ENCODE assay signal across 28 cellular contexts in the genomic region with DNA sequence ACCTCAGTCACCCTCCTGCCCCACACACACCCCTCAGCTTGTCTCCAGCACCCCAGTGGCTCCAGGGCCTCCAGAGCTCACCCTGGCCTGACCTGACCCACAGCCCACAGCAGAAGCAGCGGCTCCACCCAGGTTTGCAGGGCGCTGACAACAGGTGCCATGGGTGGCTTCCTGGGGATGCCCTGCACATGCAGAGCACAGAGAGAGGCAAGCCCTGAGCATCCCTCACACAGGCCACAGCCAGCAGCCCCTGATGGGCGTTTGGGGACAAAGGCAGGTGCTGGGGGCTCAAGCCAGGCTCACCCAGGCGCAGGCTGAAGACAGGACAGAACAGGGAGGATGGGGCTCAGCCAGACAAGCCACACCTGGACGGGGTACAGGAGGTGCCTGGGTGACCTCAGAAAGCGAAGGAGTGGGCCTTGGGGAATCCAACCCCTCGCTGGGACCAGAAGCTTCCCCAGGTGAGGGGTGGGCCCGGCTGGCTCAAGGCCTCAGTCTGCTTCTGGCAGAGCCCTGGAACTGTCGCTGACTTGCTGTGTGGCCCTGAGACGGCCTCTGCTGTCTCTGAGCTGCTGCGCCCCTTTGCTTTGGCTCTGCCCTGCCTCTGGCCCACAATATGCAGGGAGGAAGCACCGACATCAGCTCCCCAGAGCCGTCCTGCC. TPM values are rescaled to one million over a fixed set of nuclear protein-coding genes. Genes with fewer than 3 reads are reported as not detected.
DNase-seq lines count a peak whose midpoint lies in the region; ATAC-seq, FAIRE-seq and TF ChIP-seq lines count a peak whose summit lies in the region.
"Had no signal": no experiment of that assay in that cellular context is flagged by ENCODE, and none has a peak within 500 bp of the region (broad histone marks: within the 10 kb centered on the region; RNA-seq: fewer than 3 reads in every experiment).

No MANE protein-coding gene starts in this region.

- H4K20me1 ChIP-seq in K562 (replicated peaks; ENCODE audit: control insufficient read depth, insufficient read depth, low read length) (no peaks in the 10 kb centered on the region), osteoblast (ENCODE audit: insufficient read depth, low read length) (no peaks in the 10 kb centered on the region)

- H3K36me3 ChIP-seq in heart right ventricle (peaks cover 0 to 96% (median 10%) of the 10 kb centered on the region in 9 donors), K562 (ENCODE audit: control insufficient read depth, insufficient read depth, low read length) (0 out of 3 replicates have a peak, but pooled peaks cover 3% of the 10 kb centered on the region), osteoblast (ENCODE audit: insufficient read depth, low read length) (no peaks in the 10 kb centered on the region)
- H3K36me3 ChIP-seq: SJSA1 had no signal

- TF ChIP-seq CTCF in heart right ventricle (IDR thresholded peaks at IDR 0.05) (no peak), K562 (IDR thresholded peaks at IDR 0.05 in 2 of 3, conservative IDR thresholded peaks at IDR 0.05 in 1 of 3; ENCODE audit: insufficient read depth in 2 of 3, low read depth in 1 of 3, low read length in 3 of 3) (no peak), osteoblast (IDR thresholded peaks at IDR 0.05; ENCODE audit: extremely low read depth, low read depth, low read length) (no peak), omental fat pad (IDR thresholded peaks at IDR 0.05) (no peak)

- WGBS in right cardiac atrium: 94% methylated on average over 13 of the region's 13 CpGs
- WGBS in heart right ventricle, 2 donors: 94 to 95% methylated on average over 13 of the region's 13 CpGs
- WGBS in K562 (ENCODE audit: insufficient coverage, low coverage, missing lambda C conversion rate): 63% methylated on average over 10 of the region's 13 CpGs

- no peak for TF ChIP-seq POLR2A in K562 (conservative IDR thresholded peaks at IDR 0.05)

- H2AFZ ChIP-seq in K562 (ENCODE audit: low read depth, low read length) (no peak overlapping the region), osteoblast (ENCODE audit: low read length) (no peak overlapping the region)
- H2AFZ ChIP-seq: PC-9 had no signal

- H3K9me3 ChIP-seq in right cardiac atrium (ENCODE audit: control insufficient read depth, low read length): no peaks in the 10 kb centered on the region
- no peaks in the 10 kb centered on the region for H3K9me3 ChIP-seq in heart right ventricle
- H3K9me3 ChIP-seq in K562 (replicated peaks; ENCODE audit: control insufficient read depth, insufficient read depth, low read depth, low read length): no peaks in the 10 kb centered on the region
- no peaks in the 10 kb centered on the region for H3K9me3 ChIP-seq in osteoblast (ENCODE audit: low read depth, low read length)
- H3K9me3 ChIP-seq: A549; BLaER1 treated with 17β-estradiol and CSF1 and Interleukin-3, amounts not matched to agents 10 nM and 100 nM; SJSA1 had no signal

- CTCF ChIA-PET in K562 (lab: Yijun Ruan, JAX; ENCODE audit: low intra/inter-chr PET ratio): no interaction called here

- peaks cover 2% of the 10 kb centered on the region for H3K4me1 ChIP-seq in right cardiac atrium (ENCODE audit: control insufficient read depth, insufficient read depth, low read length)
- peaks cover 0 to 9% (median 6%) of the 10 kb centered on the region in 9 donors for H3K4me1 ChIP-seq in heart right ventricle
- peaks cover 0 to 56% of the 10 kb centered on the region in 2 experiments; a peak in 2 of 5 replicates for H3K4me1 ChIP-seq in K562 (replicated peaks in 1 of 2; ENCODE audit: control insufficient read depth in 2 of 2, insufficient read depth in 2 of 2, low read length in 2 of 2)
- H3K4me1 ChIP-seq in osteoblast (ENCODE audit: insufficient read depth, low read length): no peaks in the 10 kb centered on the region
- H3K4me1 ChIP-seq: A549; BLaER1 treated with 17β-estradiol and CSF1 and Interleukin-3, amounts not matched to agents 10 nM and 100 nM; SJSA1 had no signal

- H3K79me2 ChIP-seq in K562 (ENCODE audit: control insufficient read depth, insufficient read depth, low read length) (no peaks in the 10 kb centered on the region), osteoblast (ENCODE audit: insufficient read depth, low read length) (no peaks in the 10 kb centered on the region)

- POLR2A ChIA-PET in K562 (lab: Yijun Ruan, JAX): interaction anchor here (0.6 to 0.8 kb wide), 4 partner anchors 13 to 1561 kb away, joined by 3 to 4 read pairs (median 4); no protein-coding TSS in a partner anchor

- H3K27ac ChIP-seq in right cardiac atrium (ENCODE audit: low read length) (no peak overlapping the region), heart right ventricle (no peak overlapping the region), K562 (ENCODE audit: extremely low read depth, low read depth, low read length) (no peak overlapping the region), osteoblast (ENCODE audit: low read depth, low read length) (no peak overlapping the region)
- H3K27ac ChIP-seq: A549; BLaER1 treated with 17β-estradiol and CSF1 and Interleukin-3, amounts not matched to agents 10 nM and 100 nM; HL-60; PC-9; SJSA1 had no signal

- no TSS peak for BruUV-seq in K562 (replicated peaks; lab: Mats Ljungman, UMichigan)

- H3K4me3 ChIP-seq in right cardiac atrium (ENCODE audit: low read length): no peak overlapping the region
- no peak overlapping the region for H3K4me3 ChIP-seq in heart right ventricle
- no peak overlapping the region for H3K4me3 ChIP-seq in K562
- no peak overlapping the region for H3K4me3 ChIP-seq in osteoblast (ENCODE audit: insufficient read depth, low read length)
- H3K4me3 ChIP-seq: A549; BLaER1 treated with 17β-estradiol and CSF1 and Interleukin-3, amounts not matched to agents 10 nM and 100 nM; PC-9; SJSA1 had no signal

- in situ Hi-C loops in K562 (cut with MboI): no loop called here

- H3K9me1 ChIP-seq in K562 (ENCODE audit: control insufficient read depth, insufficient read depth, low read length): no peaks in the 10 kb centered on the region

- H3K27me3 ChIP-seq in right cardiac atrium (ENCODE audit: control insufficient read depth, insufficient read depth): no peaks in the 10 kb centered on the region
- H3K27me3 ChIP-seq in heart right ventricle: no peaks in the 10 kb centered on the region
- H3K27me3 ChIP-seq in K562 (ENCODE audit: control insufficient read depth in 2 of 2, insufficient read depth in 2 of 2, low read length in 2 of 2): no peaks in the 10 kb centered on the region
- H3K27me3 ChIP-seq in osteoblast (ENCODE audit: insufficient read depth, low read length): no peaks in the 10 kb centered on the region
- H3K27me3 ChIP-seq: BLaER1 treated with 17β-estradiol and CSF1 and Interleukin-3, amounts not matched to agents 10 nM and 100 nM; SJSA1 had no signal

- intact Hi-C loops in right cardiac atrium (cut with DNase I): no loop called here
- intact Hi-C loops in heart right ventricle (cut with DNase I): no loop called here
- intact Hi-C loops in K562 (cut with micrococcal nuclease): no loop called here

- H3K9ac ChIP-seq in K562 (ENCODE audit: insufficient read depth in 1 of 2, low read depth in 2 of 2, low read length in 2 of 2): peak overlapping the region in 1 of 2 experiments; percentile 55; a peak in 2 of 4 replicates
- H3K9ac ChIP-seq: BLaER1 treated with 17β-estradiol and CSF1 and Interleukin-3, amounts not matched to agents 10 nM and 100 nM had no signal

- no peak for FAIRE-seq in K562 (lab: Jason Lieb, UNC)
- FAIRE-seq: A549, G401.6 had no signal

- TF ChIP-seq RAD21 in K562 (CRISPR knock-in tag; conservative IDR thresholded peaks at IDR 0.05 in 1 of 2, IDR thresholded peaks at IDR 0.05 in 1 of 2): no peak

- H3K4me2 ChIP-seq in K562 (ENCODE audit: insufficient read depth, low read length) (no peak overlapping the region), osteoblast (ENCODE audit: insufficient read depth, low read length) (no peak overlapping the region)
- H3K4me2 ChIP-seq: A549; BLaER1 treated with 17β-estradiol and CSF1 and Interleukin-3, amounts not matched to agents 10 nM and 100 nM; PC-9 had no signal

- TF ChIP-seq EP300 in K562 (IDR thresholded peaks at IDR 0.05; ENCODE audit: low read length): no peak

- ATAC-seq in right cardiac atrium (no peak), heart right ventricle (no peak), K562 (no peak), GM21390 (IDR thresholded peaks at IDR 0.05; ENCODE audit: unreplicated experiment) (no peak), GM21576 (IDR thresholded peaks at IDR 0.05; ENCODE audit: unreplicated experiment) (no peak), omental fat pad (ENCODE audit: low FRiP score) (no peak)
- ATAC-seq: HCT116, Right ventricle myocardium inferior had no signal

- DNase-seq in right cardiac atrium (peak in 2 of 3 donors; percentile 29 to 48), heart right ventricle (no peak), K562 (ENCODE audit: extremely low read depth in 1 of 4, low spot score in 3 of 4) (no peak), osteoblast (ENCODE audit: insufficient read length, low spot score, missing footprints) (peak; percentile 84), omental fat pad (ENCODE audit: low spot score) (no peak)
- DNase-seq: AML-193; CD4-positive, alpha-beta memory T cell; COR-L47; DMS53; GOT3; Karpas-422; NCI-H1105; NCI-H1436 treated with DMSO at 0.1 percent for 48 hours; NCI-H1930; NCI-H2107; NCI-H446; NCI-H524 treated with DMSO at 0.1 percent for 48 hours; NCI-H774; PC-9 had no signal

RNA-seq across cellular contexts. Expression of a gene that starts 10.6 kb away (rescaled TPM):
- total RNA-seq in right cardiac atrium (100 to 1,000 TPM; 158 to 185 (median 168) TPM), heart right ventricle (100 to 1,000 TPM; 125 to 161 (median 137) TPM), K562 (2014; rRNA removed) (224 and 280 TPM in 2 replicates), K562 (2014; rRNA removed; fragmentation: Illumina TruSeq; extraction: Trizol) (78.1 and 91.2 TPM in 2 replicates), K562 (2015; rRNA removed; fragmentation: Illumina TruSeq; extraction: Trizol) (171 and 180 TPM in 2 replicates), K562 (2021) (164 and 167 TPM in 2 replicates), osteoblast (117 and 118 TPM in 2 replicates), omental fat pad (100 to 1,000 TPM; 146 to 241 (median 189) TPM)
- polyA plus RNA-seq in right cardiac atrium (299 TPM), heart right ventricle (100 to 1,000 TPM; 226 to 319 TPM), K562 (2011; rRNA removed) (128 and 132 TPM in 2 replicates), K562 (2014; fragmentation: Illumina TruSeq; extraction: Trizol) (151 and 170 TPM in 2 replicates), K562 (2014; fragmentation: Nextera tagmentation; extraction: Ambion mirVana) (1 to 10 TPM; 2.4 to 4.8 TPM), K562 (2014; rRNA removed) (242 and 255 TPM in 2 replicates)
- 69.3 and 160 TPM in 2 replicates for total RNA-seq in K562 (2011; cell fraction: chromatin; rRNA removed; ENCODE audit: low replicate concordance)
- 133 and 147 TPM in 2 replicates for total RNA-seq in K562 (2011; cell fraction: nucleolus; rRNA removed)
- 86.5 and 106 TPM in 2 replicates for total RNA-seq in K562 (2011; cell fraction: nucleoplasm; rRNA removed)
- polyA plus RNA-seq in K562 (2011; cell fraction: cytosol; rRNA removed): 110 and 136 TPM in 2 replicates
- polyA plus RNA-seq in K562 (2011; cell fraction: nucleus; rRNA removed): 328 and 373 TPM in 2 replicates
- polyA plus RNA-seq in K562 (2012): 163 and 245 TPM in 2 replicates
- 33.8 and 41.5 TPM in 2 replicates for polyA minus RNA-seq in K562 (2011; rRNA and poly(A)+ RNA removed)
- polyA minus RNA-seq in K562 (2011; cell fraction: cytosol; rRNA and poly(A)+ RNA removed): 34.7 and 36.8 TPM in 2 replicates
- 21.8 and 31.0 TPM in 2 replicates for polyA minus RNA-seq in K562 (2011; cell fraction: nucleus; rRNA and poly(A)+ RNA removed)

RNA-seq across cellular contexts. Expression of a gene that starts 16.0 kb away (rescaled TPM):
- total RNA-seq in right cardiac atrium: 10 to 100 TPM in 3 of 4 donors, 1 to 10 TPM in 1; 9.6 to 17.8 (median 14.7) TPM
- polyA plus RNA-seq in right cardiac atrium: 14.6 TPM
- 10 to 100 TPM; 10.6 to 17.1 (median 12.0) TPM for total RNA-seq in heart right ventricle
- polyA plus RNA-seq in heart right ventricle: 10 to 100 TPM; 12.0 to 15.9 TPM
- total RNA-seq in K562 (2011; cell fraction: chromatin; rRNA removed; ENCODE audit: low replicate concordance): 71.5 and 173 TPM in 2 replicates
- 98.1 and 99.0 TPM in 2 replicates for total RNA-seq in K562 (2011; cell fraction: nucleolus; rRNA removed)
- 61.3 and 107 TPM in 2 replicates for total RNA-seq in K562 (2011; cell fraction: nucleoplasm; rRNA removed)
- 39.0 and 40.3 TPM in 2 replicates for total RNA-seq in K562 (2014; rRNA removed)
- total RNA-seq in K562 (2014; rRNA removed; fragmentation: Illumina TruSeq; extraction: Trizol): 5.9 and 6.4 TPM in 2 replicates
- total RNA-seq in K562 (2015; rRNA removed; fragmentation: Illumina TruSeq; extraction: Trizol): 18.5 and 21.4 TPM in 2 replicates
- total RNA-seq in K562 (2021): 51.7 and 63.0 TPM in 2 replicates
- 27.6 and 38.3 TPM in 2 replicates for polyA plus RNA-seq in K562 (2011; rRNA removed)
- 40.5 and 99.8 TPM in 2 replicates for polyA plus RNA-seq in K562 (2011; cell fraction: cytosol; rRNA removed)
- 261 and 270 TPM in 2 replicates for polyA plus RNA-seq in K562 (2011; cell fraction: nucleus; rRNA removed)
- 24.6 and 74.9 TPM in 2 replicates for polyA plus RNA-seq in K562 (2012)
- polyA plus RNA-seq in K562 (2014; fragmentation: Illumina TruSeq; extraction: Trizol): 13.5 and 29.6 TPM in 2 replicates
- polyA plus RNA-seq in K562 (2014; fragmentation: Nextera tagmentation; extraction: Ambion mirVana): 1 to 10 TPM; 1.4 to 3.8 TPM
- 86.0 and 111 TPM in 2 replicates for polyA plus RNA-seq in K562 (2014; rRNA removed)
- 15.9 and 19.8 TPM in 2 replicates for polyA minus RNA-seq in K562 (2011; rRNA and poly(A)+ RNA removed)
- polyA minus RNA-seq in K562 (2011; cell fraction: cytosol; rRNA and poly(A)+ RNA removed): 16.9 and 19.2 TPM in 2 replicates
- 54.3 and 67.5 TPM in 2 replicates for polyA minus RNA-seq in K562 (2011; cell fraction: nucleus; rRNA and poly(A)+ RNA removed)
- 6.5 and 8.3 TPM in 2 replicates for total RNA-seq in osteoblast
- 10 to 100 TPM in 1 of 4 donors, 1 to 10 TPM in 3; 3.1 to 13.9 (median 6.2) TPM for total RNA-seq in omental fat pad

RNA-seq across cellular contexts. Expression of a gene that starts 24.8 kb away (rescaled TPM):
- total RNA-seq in right cardiac atrium (1 to 10 TPM; 6.0 to 7.0 (median 6.7) TPM), heart right ventricle (1 to 10 TPM; 2.7 to 5.8 (median 4.5) TPM), K562 (2014; rRNA removed) (9.6 and 10.5 TPM in 2 replicates), K562 (2014; rRNA removed; fragmentation: Illumina TruSeq; extraction: Trizol) (3.9 and 4.3 TPM in 2 replicates), K562 (2015; rRNA removed; fragmentation: Illumina TruSeq; extraction: Trizol) (6.2 and 6.5 TPM in 2 replicates), K562 (2021) (12.0 and 12.6 TPM in 2 replicates), osteoblast (11.9 and 13.0 TPM in 2 replicates), omental fat pad (1 to 10 TPM; 1.3 to 4.7 (median 2.7) TPM)
- polyA plus RNA-seq in right cardiac atrium (5.2 TPM), heart right ventricle (1 to 10 TPM; 1.9 to 6.0 TPM), K562 (2011; rRNA removed) (6.3 and 6.5 TPM in 2 replicates), K562 (2014; fragmentation: Illumina TruSeq; extraction: Trizol) (4.2 and 5.7 TPM in 2 replicates), K562 (2014; fragmentation: Nextera tagmentation; extraction: Ambion mirVana) (under 1 TPM; 0.20 to 0.31 TPM), K562 (2014; rRNA removed) (7.6 and 7.9 TPM in 2 replicates)
- total RNA-seq in K562 (2011; cell fraction: chromatin; rRNA removed; ENCODE audit: low replicate concordance): 28.0 and 68.9 TPM in 2 replicates
- 41.1 and 52.0 TPM in 2 replicates for total RNA-seq in K562 (2011; cell fraction: nucleolus; rRNA removed)
- total RNA-seq in K562 (2011; cell fraction: nucleoplasm; rRNA removed): 34.1 and 35.2 TPM in 2 replicates
- 5.8 and 12.1 TPM in 2 replicates for polyA plus RNA-seq in K562 (2011; cell fraction: cytosol; rRNA removed)
- polyA plus RNA-seq in K562 (2011; cell fraction: nucleus; rRNA removed): 10.8 and 22.9 TPM in 2 replicates
- polyA plus RNA-seq in K562 (2012): 5.0 and 6.9 TPM in 2 replicates
- polyA minus RNA-seq in K562 (2011; rRNA and poly(A)+ RNA removed): 8.5 and 9.6 TPM in 2 replicates
- 6.6 and 9.7 TPM in 2 replicates for polyA minus RNA-seq in K562 (2011; cell fraction: cytosol; rRNA and poly(A)+ RNA removed)
- 13.3 and 14.7 TPM in 2 replicates for polyA minus RNA-seq in K562 (2011; cell fraction: nucleus; rRNA and poly(A)+ RNA removed)

Comparison
In these comparisons a context has a peak if more than half of its experiments do, and no peak if none do; other contexts are left out.
1. DNase-seq: peak in right cardiac atrium (2 of 3) and osteoblast (single experiment); none in heart right ventricle (0 of 2), K562 (0 of 4) and omental fat pad (single experiment).